In the genomic region with DNA sequence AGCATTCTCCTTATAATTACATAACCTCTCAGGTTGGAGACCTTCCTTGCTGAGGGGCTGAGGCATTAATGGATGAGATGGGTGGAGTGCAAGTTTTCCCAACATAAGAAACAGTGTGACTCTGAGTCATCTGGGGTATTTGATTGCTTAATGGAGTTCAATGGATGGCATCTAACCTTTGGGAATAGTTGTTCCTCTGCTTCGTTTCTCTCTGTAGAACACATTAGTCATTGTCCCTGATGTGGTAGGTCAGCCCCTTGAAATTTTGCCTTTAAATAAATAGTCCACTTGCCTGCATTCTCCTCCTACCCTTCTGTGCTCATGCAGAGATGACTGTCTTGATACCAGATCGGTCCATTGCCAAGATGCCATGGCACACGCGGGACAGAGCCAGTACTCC, we compare ENCODE assay signal across 29 cellular contexts. TPM values are rescaled to one million over a fixed set of nuclear protein-coding genes. Genes with fewer than 3 reads are reported as not detected.
"Had no signal": no experiment of that assay in that cellular context is flagged by ENCODE, and none has a peak within 500 bp of the region (broad histone marks: within the 10 kb centered on the region; RNA-seq: fewer than 3 reads in every experiment).

No MANE protein-coding gene starts in this region.

- H3K9me3 ChIP-seq: ascending aorta, esophagus squamous epithelium, gastrocnemius medialis, heart left ventricle had no signal

- DNase-seq: activated CD4-positive, alpha-beta memory T cell treated with anti-CD3 and anti-CD28 coated beads for 36 hours; activated CD4-positive, alpha-beta T cell treated with anti-CD3 and anti-CD28 coated beads for 36 hours; activated CD4-positive, alpha-beta T cell treated with anti-CD3 and anti-CD28 coated beads, Interleukin-2, amount 10 ng/mL, durations not matched to agents 24 days and 14 days; activated CD4-positive, CD25-positive, alpha-beta regulatory T cell; activated CD4-positive, CD25-positive, alpha-beta regulatory T cell treated with anti-CD3 and anti-CD28 coated beads, Interleukin-2, amount 50 U/mL, for 72 hours; activated CD8-positive, alpha-beta memory T cell treated with anti-CD3 and anti-CD28 coated beads, Interleukin-2, amount 10 ng/mL, durations not matched to agents 7 days and 5 days; activated CD8-positive, alpha-beta memory T cell treated with anti-CD3 and anti-CD28 coated beads, Interleukin-2, amount 50 U/mL, for 4 hours; activated CD8-positive, alpha-beta T cell treated with anti-CD3 and anti-CD28 coated beads, Interleukin-2, amount 10 ng/mL, durations not matched to agents 7 days and 5 days; activated gamma-delta T cell; activated naive CD4-positive, alpha-beta T cell; activated naive CD4-positive, alpha-beta T cell treated with anti-CD3 and anti-CD28 coated beads, Interleukin-2, amount 10 ng/mL, durations not matched to agents 7 days and 5 days; activated naive CD8-positive, alpha-beta T cell treated with anti-CD3 and anti-CD28 coated beads, Interleukin-2, amount 10 ng/mL, durations not matched to agents 7 days and 5 days; activated T-cell treated with anti-CD3 and anti-CD28 coated beads, Interleukin-2, amount 50 U/mL, for 1 hour; activated T-cell treated with anti-CD3 and anti-CD28 coated beads, Interleukin-2, amount 50 U/mL, for 72 hours; brain microvascular endothelial cell; dorsolateral prefrontal cortex; effector memory CD8-positive, alpha-beta T cell; esophagus squamous epithelium; foreskin fibroblast; gastrocnemius medialis; glutamatergic neuron; heart left ventricle; T-helper 2 cell had no signal

- H3K27ac ChIP-seq: ascending aorta, brain microvascular endothelial cell, coronary artery, dorsolateral prefrontal cortex, esophagus squamous epithelium, gastrocnemius medialis, heart left ventricle had no signal

- H3K27me3 ChIP-seq: ascending aorta, brain microvascular endothelial cell, esophagus squamous epithelium, gastrocnemius medialis, heart left ventricle had no signal

- H3K4me3 ChIP-seq: ascending aorta, coronary artery, dorsolateral prefrontal cortex, esophagus squamous epithelium, gastrocnemius medialis, heart left ventricle had no signal

- H3K36me3 ChIP-seq: ascending aorta, brain microvascular endothelial cell, esophagus squamous epithelium, gastrocnemius medialis, heart left ventricle had no signal

- FAIRE-seq: bronchial epithelial cell had no signal

- H3K4me1 ChIP-seq: ascending aorta, esophagus squamous epithelium, gastrocnemius medialis, heart left ventricle had no signal

- ATAC-seq: activated CD4-positive, alpha-beta T cell treated with anti-CD3 and anti-CD28 coated beads for 36 hours; activated CD8-positive, alpha-beta memory T cell treated with anti-CD3 and anti-CD28 coated beads, Interleukin-2, amount 10 ng/mL, durations not matched to agents 7 days and 5 days; activated CD8-positive, alpha-beta T cell treated with anti-CD3 and anti-CD28 coated beads, Interleukin-2, amount 10 ng/mL, durations not matched to agents 7 days and 5 days; activated naive CD4-positive, alpha-beta T cell treated with anti-CD3 and anti-CD28 coated beads, Interleukin-2, amount 50 U/mL, for 72 hours; activated T-cell treated with anti-CD3 and anti-CD28 coated beads, Interleukin-2, amount 50 U/mL, for 72 hours; effector memory CD8-positive, alpha-beta T cell; gastrocnemius medialis; heart left ventricle had no signal

RNA-seq across cellular contexts. Expression of a gene that starts 38.6 kb away (rescaled TPM):
- total RNA-seq: activated CD4-positive, alpha-beta memory T cell treated with anti-CD3 and anti-CD28 coated beads for 36 hours; activated CD4-positive, alpha-beta T cell treated with anti-CD3 and anti-CD28 coated beads for 36 hours; activated CD4-positive, alpha-beta T cell treated with anti-CD3 and anti-CD28 coated beads, Interleukin-2, amount 10 ng/mL, durations not matched to agents 24 days and 14 days; activated CD8-positive, alpha-beta memory T cell treated with anti-CD3 and anti-CD28 coated beads for 36 hours; activated CD8-positive, alpha-beta memory T cell treated with anti-CD3 and anti-CD28 coated beads, Interleukin-2, amount 10 ng/mL, durations not matched to agents 7 days and 5 days; activated CD8-positive, alpha-beta T cell treated with anti-CD3 and anti-CD28 coated beads, Interleukin-2, amount 10 ng/mL, durations not matched to agents 7 days and 5 days; activated naive CD4-positive, alpha-beta T cell treated with anti-CD3 and anti-CD28 coated beads, Interleukin-2, amount 50 U/mL, for 72 hours; activated naive CD8-positive, alpha-beta T cell treated with anti-CD3 and anti-CD28 coated beads, Interleukin-2, amount 10 ng/mL, durations not matched to agents 7 days and 5 days; activated T-cell treated with anti-CD3 and anti-CD28 coated beads, Interleukin-2, amount 50 U/mL, for 72 hours; ascending aorta; bronchial epithelial cell; T-helper 1 cell treated with Interleukin-12 subunit alpha and Interleukin-12 subunit beta and Interleukin-4 antibody, amounts not matched to agents 30 ng/mL and 1 ng/mL, for 36 hours had no signal
